9 cellular contexts compared by ENCODE assay signal in the genomic region with DNA sequence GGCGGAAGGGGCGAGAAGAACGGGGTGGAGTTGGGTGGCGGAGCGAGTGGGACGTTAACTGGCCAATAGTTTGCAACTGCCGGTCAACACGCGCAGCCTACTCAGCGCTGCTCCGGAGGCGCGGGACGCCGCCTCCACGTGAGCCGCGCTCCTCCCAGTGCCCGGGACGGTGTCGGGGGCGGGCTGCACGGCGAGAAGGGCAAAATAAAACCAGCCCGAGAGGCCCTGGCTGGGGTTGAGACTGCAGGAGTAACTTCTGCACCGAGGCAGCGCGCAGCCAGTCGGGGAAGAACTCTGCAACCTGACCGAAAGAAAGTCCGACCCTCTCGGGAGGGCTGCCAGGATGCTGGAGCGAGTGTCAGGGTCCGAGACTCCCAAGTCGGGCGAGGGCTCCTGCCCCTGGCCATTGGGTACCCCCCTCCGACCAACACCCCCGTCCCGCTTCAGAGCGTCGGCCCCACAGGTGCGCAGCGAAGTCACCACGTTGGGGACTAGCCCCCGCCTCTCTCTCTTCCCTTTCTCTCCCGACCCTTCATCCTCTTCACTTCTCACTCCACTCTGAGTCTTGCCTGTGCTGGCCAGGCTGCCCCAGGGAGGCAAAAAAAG. TPM values are rescaled to one million over a fixed set of nuclear protein-coding genes. Genes with fewer than 3 reads are reported as not detected.
DNase-seq lines count a peak whose midpoint lies in the region; ATAC-seq and TF ChIP-seq lines count a peak whose summit lies in the region.
"Had no signal": no experiment of that assay in that cellular context is flagged by ENCODE, and none has a peak within 500 bp of the region (broad histone marks: within the 10 kb centered on the region; RNA-seq: fewer than 3 reads in every experiment).

No MANE protein-coding gene starts in this region.

- intact Hi-C loops in lower leg skin (cut with DNase I; ENCODE audit: low total_unique reads), result no loop called here
- intact Hi-C loops in tibial artery (cut with DNase I; ENCODE audit: low total_unique reads), result no loop called here

- no peak for TF ChIP-seq POLR2A in lower leg skin (IDR thresholded peaks at IDR 0.05)

- no peak for ATAC-seq in GM21447 (IDR thresholded peaks at IDR 0.05; ENCODE audit: unreplicated experiment)
- no peak for ATAC-seq in GM18867 (IDR thresholded peaks at IDR 0.05; ENCODE audit: unreplicated experiment)
- ATAC-seq: PC-3 had no signal

- H3K27ac ChIP-seq in brain microvascular endothelial cell (no peak overlapping the region), tibial artery (no peak overlapping the region)

- H3K27me3 ChIP-seq in brain microvascular endothelial cell (replicated peaks), result no peaks in the 10 kb centered on the region
- H3K27me3 ChIP-seq in tibial artery, result peaks cover 0 to 26% of the 10 kb centered on the region in 2 donors

- no peaks in the 10 kb centered on the region for H3K9me3 ChIP-seq in tibial artery

- peaks cover 0 to 18% (median 16%) of the 10 kb centered on the region in 4 donors for H3K4me1 ChIP-seq in tibial artery

- TF ChIP-seq CTCF in brain microvascular endothelial cell (IDR thresholded peaks at IDR 0.05; ENCODE audit: low read depth, low read length, missing control alignments) (no peak), lower leg skin (IDR thresholded peaks at IDR 0.05) (no peak), tibial artery (IDR thresholded peaks at IDR 0.05) (no peak)

- peak; percentile 5 for DNase-seq in NCI-H345 (lab: John Stamatoyannopoulos, UW)
- DNase-seq in NCI-H345 treated with DMSO at 0.1 percent for 48 hours (lab: John Stamatoyannopoulos, UW; ENCODE audit: unreplicated experiment), result no peak
- no peak for DNase-seq in brain microvascular endothelial cell
- DNase-seq in lower leg skin (ENCODE audit: low spot score in 2 of 2), result no peak
- DNase-seq in tibial artery, result no peak
- DNase-seq in GM19238 (ENCODE audit: insufficient read length, low spot score), result no peak
- DNase-seq: PC-3 had no signal

- H3K36me3 ChIP-seq in brain microvascular endothelial cell (replicated peaks) (no peaks in the 10 kb centered on the region), tibial artery (no peaks in the 10 kb centered on the region)

- in situ Hi-C loops in brain microvascular endothelial cell (cut with HindIII; ENCODE audit: low pct_ligation_motif_present, low sequenced_read_pairs), result no loop called here

- 2 to 4% methylated on average over 46 of the region's 46 CpGs for WGBS in lower leg skin, 2 donors

- peak overlapping the region; percentile 39 for H3K4me3 ChIP-seq in brain microvascular endothelial cell (ENCODE audit: low read depth, low read length)
- H3K4me3 ChIP-seq in lower leg skin (ENCODE audit: low read depth, poor library complexity, severe bottlenecking), result peak overlapping the region; percentile 9
- peak overlapping the region; percentile 39 to 54 for H3K4me3 ChIP-seq in tibial artery

RNA-seq across cellular contexts. Expression of a gene that starts 25.1 kb away (rescaled TPM):
- total RNA-seq in lower leg skin, result 1 to 10 TPM in 1 of 4 donors, under 1 TPM in 3; 0.11 to 1.3 (median 0.42) TPM
